Comparison of ENCODE assay signal across 13 cellular contexts in the genomic region with DNA sequence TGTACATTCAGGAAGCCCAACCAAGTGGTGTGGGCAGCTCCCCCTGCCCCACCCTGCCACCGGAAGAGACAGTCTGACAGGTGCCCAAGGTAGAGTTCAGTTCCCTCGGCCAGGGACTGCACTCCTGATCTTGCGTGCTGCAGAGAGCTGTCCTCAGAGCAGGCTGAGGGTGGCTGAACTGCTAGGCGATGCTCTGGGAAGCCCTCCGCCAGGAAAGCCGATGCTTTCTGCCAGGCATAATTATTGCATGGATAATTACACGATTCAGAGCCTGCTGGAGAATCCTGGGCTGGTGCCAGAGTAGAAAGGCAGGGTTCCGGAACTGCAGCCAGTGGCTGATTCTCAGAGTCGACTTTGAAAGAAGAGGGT. TPM values are rescaled to one million over a fixed set of nuclear protein-coding genes. Genes with fewer than 3 reads are reported as not detected.
DNase-seq lines count a peak whose midpoint lies in the region; ATAC-seq and TF ChIP-seq lines count a peak whose summit lies in the region.
"Had no signal": no experiment of that assay in that cellular context is flagged by ENCODE, and none has a peak within 500 bp of the region (broad histone marks: within the 10 kb centered on the region; RNA-seq: fewer than 3 reads in every experiment).

No MANE protein-coding gene starts in this region.

- H2AFZ ChIP-seq in mammary epithelial cell (ENCODE audit: low read depth, low read length), result no peak overlapping the region

- no peaks in the 10 kb centered on the region for H3K9me3 ChIP-seq in mammary epithelial cell (replicated peaks; ENCODE audit: insufficient read depth, low read length)
- H3K9me3 ChIP-seq: BLaER1 treated with 17β-estradiol and CSF1 and Interleukin-3, amounts not matched to agents 10 nM and 100 nM had no signal

- in situ Hi-C loops in mammary epithelial cell (cut with MboI; ENCODE audit: low sequenced_read_pairs in 2 of 2), result no loop called here

- H3K27ac Mint-ChIP-seq in T-cell, result no peak overlapping the region
- H3K27ac Mint-ChIP-seq: activated naive CD8-positive, alpha-beta T cell treated with anti-CD3 and anti-CD28 coated beads, Interleukin-2, amount 10 ng/mL, durations not matched to agents 7 days and 5 days; effector memory CD8-positive, alpha-beta T cell; T-helper 1 cell treated with Interleukin-12 subunit alpha and Interleukin-12 subunit beta and Interleukin-4 antibody, amounts not matched to agents 30 μg/mL and 1 μg/mL, for 36 hours had no signal

- peaks cover 11 to 12% of the 10 kb centered on the region in 2 donors for H3K27me3 Mint-ChIP-seq in T-cell

- no TSS peak for BruUV-seq in mammary epithelial cell (replicated peaks; lab: Mats Ljungman, UMichigan)

- H3K27ac ChIP-seq in mammary epithelial cell (ENCODE audit: insufficient read depth, low read depth, low read length), result no peak overlapping the region
- H3K27ac ChIP-seq: BLaER1 treated with 17β-estradiol and CSF1 and Interleukin-3, amounts not matched to agents 10 nM and 100 nM had no signal

- dilution Hi-C loops in mammary epithelial cell (cut with HindIII; ENCODE audit: low sequenced_read_pairs), result no loop called here

- no peak for TF ChIP-seq CTCF in mammary epithelial cell (conservative IDR thresholded peaks at IDR 0.05 in 1 of 2, IDR thresholded peaks at IDR 0.05 in 1 of 2; ENCODE audit: extremely low read depth in 1 of 2, insufficient read depth in 1 of 2, low read depth in 1 of 2, low read length in 2 of 2)

- H3K27me3 ChIP-seq in mammary epithelial cell (ENCODE audit: insufficient read depth, low read length), result no peaks in the 10 kb centered on the region
- H3K27me3 ChIP-seq: BLaER1 treated with 17β-estradiol and CSF1 and Interleukin-3, amounts not matched to agents 10 nM and 100 nM had no signal

- ATAC-seq in HG02870 (IDR thresholded peaks at IDR 0.05; ENCODE audit: unreplicated experiment), result no peak
- ATAC-seq in T-cell (replicated peaks in 1 of 4), result no peak
- ATAC-seq: effector memory CD8-positive, alpha-beta T cell had no signal

- no peaks in the 10 kb centered on the region for H4K20me1 ChIP-seq in mammary epithelial cell (ENCODE audit: insufficient read depth, low read length)

- H3K9me3 Mint-ChIP-seq in T-cell, result no peaks in the 10 kb centered on the region
- H3K9me3 Mint-ChIP-seq: activated naive CD8-positive, alpha-beta T cell treated with anti-CD3 and anti-CD28 coated beads, Interleukin-2, amount 10 ng/mL, durations not matched to agents 7 days and 5 days; T-helper 1 cell treated with Interleukin-12 subunit alpha and Interleukin-12 subunit beta and Interleukin-4 antibody, amounts not matched to agents 30 μg/mL and 1 μg/mL, for 36 hours had no signal

- H3K4me3 Mint-ChIP-seq in T-cell, result no peak overlapping the region
- H3K4me3 Mint-ChIP-seq: activated naive CD8-positive, alpha-beta T cell treated with anti-CD3 and anti-CD28 coated beads, Interleukin-2, amount 10 ng/mL, durations not matched to agents 7 days and 5 days; effector memory CD8-positive, alpha-beta T cell; T-helper 1 cell treated with Interleukin-12 subunit alpha and Interleukin-12 subunit beta and Interleukin-4 antibody, amounts not matched to agents 30 μg/mL and 1 μg/mL, for 36 hours had no signal

- peak overlapping the region; percentile 11 for H3K4me2 ChIP-seq in mammary epithelial cell (ENCODE audit: insufficient read depth, low read depth, low read length)

- no peak overlapping the region for H3K4me3 ChIP-seq in mammary epithelial cell (replicated peaks in 1 of 3; ENCODE audit: insufficient read depth in 1 of 3, low read depth in 2 of 3, low read length in 3 of 3)
- H3K4me3 ChIP-seq: BLaER1 treated with 17β-estradiol and CSF1 and Interleukin-3, amounts not matched to agents 10 nM and 100 nM had no signal

- WGBS in mammary epithelial cell (ENCODE audit: low coverage, missing lambda C conversion rate), result 5% methylated on average over 4 of the region's 9 CpGs

- intact Hi-C loops in mammary epithelial cell (cut with micrococcal nuclease), result loop anchor here (10.0 kb wide), 1 partner anchor 68 kb away; no protein-coding TSS in a partner anchor

- CTCF ChIA-PET in mammary epithelial cell (lab: Charles Lee; ENCODE audit: low non-redundant PET) (no interaction called here), T-cell (lab: Charles Lee) (no interaction called here)

- no peaks in the 10 kb centered on the region for H3K36me3 Mint-ChIP-seq in T-cell
- H3K36me3 Mint-ChIP-seq: activated naive CD8-positive, alpha-beta T cell treated with anti-CD3 and anti-CD28 coated beads, Interleukin-2, amount 10 ng/mL, durations not matched to agents 7 days and 5 days had no signal

- H3K36me3 ChIP-seq in mammary epithelial cell (ENCODE audit: insufficient read depth, low read length), result no peaks in the 10 kb centered on the region
- H3K36me3 ChIP-seq: BLaER1 treated with 17β-estradiol and CSF1 and Interleukin-3, amounts not matched to agents 10 nM and 100 nM had no signal

- H3K79me2 ChIP-seq in mammary epithelial cell (ENCODE audit: insufficient read depth, low read length), result no peaks in the 10 kb centered on the region

- H3K4me1 Mint-ChIP-seq in T-cell, result no peaks in the 10 kb centered on the region
- H3K4me1 Mint-ChIP-seq: activated naive CD8-positive, alpha-beta T cell treated with anti-CD3 and anti-CD28 coated beads, Interleukin-2, amount 10 ng/mL, durations not matched to agents 7 days and 5 days had no signal

- POLR2A ChIA-PET in T-cell (lab: Charles Lee), result no interaction called here

- DNase-seq in DMS79 treated with DMSO at 0.1 percent for 48 hours (lab: John Stamatoyannopoulos, UW) (peak; percentile 82), NCI-H2227 treated with DMSO at 0.1 percent for 48 hours (lab: John Stamatoyannopoulos, UW) (peak; percentile 59), mammary epithelial cell (no peak), nucleus accumbens (lab: John Stamatoyannopoulos, UW) (peak in 41 of 56 donors; percentile 11 to 83 (median 41)), GM19238 (ENCODE audit: insufficient read length, low spot score) (no peak), dedifferentiated amniotic fluid mesenchymal stem cell (ENCODE audit: extremely low spot score) (no peak), T-cell (no peak)
- DNase-seq: activated naive CD8-positive, alpha-beta T cell treated with anti-CD3 and anti-CD28 coated beads, Interleukin-2, amount 10 ng/mL, durations not matched to agents 7 days and 5 days; effector memory CD8-positive, alpha-beta T cell had no signal

- H3K4me1 ChIP-seq in mammary epithelial cell (ENCODE audit: insufficient read depth, low read length), result peaks cover 15% of the 10 kb centered on the region

- no peak overlapping the region for H3K9ac ChIP-seq in mammary epithelial cell (ENCODE audit: insufficient read depth, low read length)
- H3K9ac ChIP-seq: BLaER1 treated with 17β-estradiol and CSF1 and Interleukin-3, amounts not matched to agents 10 nM and 100 nM had no signal

RNA-seq across cellular contexts. Expression of a gene that starts 19.3 kb away (rescaled TPM):
- total RNA-seq in mammary epithelial cell, result not detected
- polyA plus RNA-seq in mammary epithelial cell, result not detected
- not detected for polyA minus RNA-seq in mammary epithelial cell
- not detected for total RNA-seq in T-cell
- total RNA-seq: activated naive CD8-positive, alpha-beta T cell treated with anti-CD3 and anti-CD28 coated beads, Interleukin-2, amount 10 ng/mL, durations not matched to agents 7 days and 5 days; mesenteric fat pad had no signal

Comparison
In these comparisons a context has a peak if more than half of its experiments do, and no peak if none do; other contexts are left out.
1. DNase-seq: peak in DMS79 treated with DMSO at 0.1 percent for 48 hours (single experiment), NCI-H2227 treated with DMSO at 0.1 percent for 48 hours (single experiment) and nucleus accumbens (41 of 56); none in mammary epithelial cell (single experiment), GM19238 (single experiment), dedifferentiated amniotic fluid mesenchymal stem cell (single experiment) and T-cell (0 of 34).